ENCODE assay signal across 1 cellular context in genomic region chr5:168324864-168325615, GRCh38.
TF ChIP-seq lines count a peak whose summit lies in the region.

No MANE protein-coding gene starts in this region.

TF ChIP-seq in SK-N-SH treated with all-trans-retinoic acid at 6 μM for 48 hours, 23 proteins besides CTCF, POLR2A, EP300 and RAD21 (continued from another document):
- TF ChIP-seq TSHZ2 (CRISPR knock-in tag; IDR thresholded peaks at IDR 0.05) (no peak), RARB (CRISPR knock-in tag; IDR thresholded peaks at IDR 0.05) (no peak), CSRNP3 (CRISPR knock-in tag; IDR thresholded peaks at IDR 0.05) (no peak), PPARA (CRISPR knock-in tag; IDR thresholded peaks at IDR 0.05; ENCODE audit: borderline replicate concordance) (no peak), TCF4 (CRISPR knock-in tag; IDR thresholded peaks at IDR 0.05; ENCODE audit: borderline replicate concordance) (no peak), TOX (CRISPR knock-in tag; IDR thresholded peaks at IDR 0.05; ENCODE audit: borderline replicate concordance) (no peak), SNAI2 (CRISPR knock-in tag; IDR thresholded peaks at IDR 0.05) (no peak), ZNF8 (CRISPR knock-in tag; IDR thresholded peaks at IDR 0.05) (no peak), ZFP30 (CRISPR knock-in tag; IDR thresholded peaks at IDR 0.05) (no peak), CSDC2 (CRISPR knock-in tag; IDR thresholded peaks at IDR 0.05) (no peak)
